Comparison of ENCODE assay signal across 8 cellular contexts in the genomic region with DNA sequence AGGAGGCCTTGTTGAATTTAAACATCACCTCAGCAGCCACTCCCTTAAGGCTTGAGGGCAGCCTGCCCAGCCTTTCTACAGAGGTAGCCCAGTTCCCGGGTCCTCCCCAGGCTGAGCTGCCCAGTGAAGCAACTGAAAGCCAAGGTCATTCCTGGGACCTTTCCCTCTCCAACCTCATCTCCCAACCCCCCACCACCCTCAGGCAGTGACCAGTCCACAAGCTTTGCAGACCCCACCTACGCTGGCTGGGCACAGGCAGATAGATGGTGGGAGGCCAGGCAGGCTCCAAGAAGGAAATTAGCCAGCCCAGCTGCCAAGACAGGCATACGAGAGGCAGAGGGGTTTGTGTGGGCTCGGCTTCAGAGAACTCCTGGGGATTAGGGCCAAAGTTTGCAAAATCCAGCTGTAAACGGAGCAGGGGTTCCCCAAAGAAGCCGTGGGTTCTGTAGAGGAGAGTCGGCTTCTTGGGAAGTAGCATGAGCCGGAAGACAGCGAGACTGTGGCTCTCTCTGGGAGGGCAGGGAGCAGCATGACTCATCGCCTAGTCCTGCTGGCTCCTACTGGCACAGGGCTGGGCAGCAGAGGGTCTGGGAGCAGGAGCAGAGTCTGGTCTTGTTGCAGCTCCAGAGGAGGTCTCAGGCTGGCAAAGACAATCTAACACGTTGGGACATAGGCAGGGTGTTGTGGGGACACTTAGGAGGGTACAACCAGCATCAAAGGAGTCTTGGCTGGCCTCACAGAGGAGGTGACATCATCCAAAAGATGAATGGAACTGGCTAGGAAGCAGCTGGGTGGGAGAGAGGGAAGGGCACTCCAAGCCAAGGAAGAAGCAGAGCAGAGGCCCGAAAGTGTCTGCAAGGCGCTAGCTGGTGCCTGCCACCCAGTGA. TPM values are rescaled to one million over a fixed set of nuclear protein-coding genes. Genes with fewer than 3 reads are reported as not detected.
DNase-seq lines count a peak whose midpoint lies in the region; ATAC-seq and TF ChIP-seq lines count a peak whose summit lies in the region.

No MANE protein-coding gene starts in this region.

- H3K4me1 ChIP-seq in mucosa of descending colon (ENCODE audit: low read depth) (peaks cover 28% of the 10 kb centered on the region), upper lobe of left lung (peaks cover 41 to 56% (median 48%) of the 10 kb centered on the region in 4 donors)

- TF ChIP-seq CTCF in mucosa of descending colon (IDR thresholded peaks at IDR 0.05) (no peak), upper lobe of left lung (IDR thresholded peaks at IDR 0.05) (no peak)

- peak overlapping the region; percentile 99 for H3K27ac ChIP-seq in epithelial cell of prostate
- H3K27ac ChIP-seq in upper lobe of left lung, result peak overlapping the region; percentile 65 to 99 (median 86)

- DNase-seq in activated CD4-positive, alpha-beta T cell treated with anti-CD3 and anti-CD28 coated beads, Interleukin-2, amount 10 ng/mL, durations not matched to agents 7 days and 5 days, result no peak
- DNase-seq in activated CD4-positive, alpha-beta T cell treated with anti-CD3 and anti-CD28 coated beads, Interleukin-2, amount 10 ng/mL, durations not matched to agents 24 days and 14 days, result no peak
- peak; percentile 63 for DNase-seq in SHP77 treated with DMSO at 0.1 percent for 48 hours (lab: John Stamatoyannopoulos, UW)
- DNase-seq in epithelial cell of prostate (ENCODE audit: low read depth, low spot score), result no peak
- peak; percentile 80 to 87 (median 81) for DNase-seq in mucosa of descending colon
- DNase-seq in upper lobe of left lung, result peak in 1 of 2 donors; percentile 86
- no peak for DNase-seq in SK-N-DZ (ENCODE audit: low spot score)

- no peaks in the 10 kb centered on the region for H3K27me3 Mint-ChIP-seq in activated CD4-positive, alpha-beta T cell treated with anti-CD3 and anti-CD28 coated beads, Interleukin-2, amount 10 ng/mL, durations not matched to agents 7 days and 5 days
- H3K27me3 Mint-ChIP-seq in activated CD4-positive, alpha-beta T cell treated with anti-CD3 and anti-CD28 coated beads, Interleukin-2, amount 10 ng/mL, durations not matched to agents 24 days and 14 days, result no peaks in the 10 kb centered on the region

- H3K9me3 ChIP-seq in mucosa of descending colon (no peaks in the 10 kb centered on the region), upper lobe of left lung (no peaks in the 10 kb centered on the region)

- no peaks in the 10 kb centered on the region for H3K9me3 Mint-ChIP-seq in activated CD4-positive, alpha-beta T cell treated with anti-CD3 and anti-CD28 coated beads, Interleukin-2, amount 10 ng/mL, durations not matched to agents 7 days and 5 days
- H3K9me3 Mint-ChIP-seq in activated CD4-positive, alpha-beta T cell treated with anti-CD3 and anti-CD28 coated beads, Interleukin-2, amount 10 ng/mL, durations not matched to agents 24 days and 14 days, result no peaks in the 10 kb centered on the region

- H3K4me1 Mint-ChIP-seq in activated CD4-positive, alpha-beta T cell treated with anti-CD3 and anti-CD28 coated beads, Interleukin-2, amount 10 ng/mL, durations not matched to agents 7 days and 5 days, result peaks cover 44% of the 10 kb centered on the region
- H3K4me1 Mint-ChIP-seq in activated CD4-positive, alpha-beta T cell treated with anti-CD3 and anti-CD28 coated beads, Interleukin-2, amount 10 ng/mL, durations not matched to agents 24 days and 14 days, result peaks cover 34% of the 10 kb centered on the region

- no peaks in the 10 kb centered on the region for H3K27me3 ChIP-seq in upper lobe of left lung

- TF ChIP-seq POLR2A in upper lobe of left lung (IDR thresholded peaks at IDR 0.05), result peak in 1 of 4 donors; percentile 46

- H3K27ac Mint-ChIP-seq in activated CD4-positive, alpha-beta T cell treated with anti-CD3 and anti-CD28 coated beads, Interleukin-2, amount 10 ng/mL, durations not matched to agents 7 days and 5 days, result peak overlapping the region; percentile 83
- no peak overlapping the region for H3K27ac Mint-ChIP-seq in activated CD4-positive, alpha-beta T cell treated with anti-CD3 and anti-CD28 coated beads, Interleukin-2, amount 10 ng/mL, durations not matched to agents 24 days and 14 days

- 29 to 34% methylated on average over 10 to 11 of the region's 13 CpGs for WGBS in upper lobe of left lung, 2 donors

- H3K36me3 ChIP-seq in mucosa of descending colon (ENCODE audit: low read depth) (no peaks in the 10 kb centered on the region), upper lobe of left lung (peaks cover 0 to 10% (median 4%) of the 10 kb centered on the region in 4 donors)

- TF ChIP-seq EP300 in upper lobe of left lung (IDR thresholded peaks at IDR 0.05), result no peak

- ATAC-seq in mucosa of descending colon (peak; percentile 68), upper lobe of left lung (ENCODE audit: low FRiP score in 2 of 2) (peak; percentile 79 to 85), GM18868 (IDR thresholded peaks at IDR 0.05; ENCODE audit: unreplicated experiment) (no peak)

- CTCF ChIA-PET in activated CD4-positive, alpha-beta T cell treated with anti-CD3 and anti-CD28 coated beads, Interleukin-2, amount 10 ng/mL, durations not matched to agents 7 days and 5 days (lab: Charles Lee), result interaction anchor here (0.6 to 1.2 kb wide), 3 partner anchors 7 to 91 kb away, joined by 3 to 5 read pairs (median 3); no protein-coding TSS in a partner anchor

- POLR2A ChIA-PET in activated CD4-positive, alpha-beta T cell treated with anti-CD3 and anti-CD28 coated beads, Interleukin-2, amount 10 ng/mL, durations not matched to agents 7 days and 5 days (lab: Charles Lee), result no interaction called here

- H3K36me3 Mint-ChIP-seq in activated CD4-positive, alpha-beta T cell treated with anti-CD3 and anti-CD28 coated beads, Interleukin-2, amount 10 ng/mL, durations not matched to agents 7 days and 5 days (ENCODE audit: low read depth), result peaks cover 19% of the 10 kb centered on the region
- H3K36me3 Mint-ChIP-seq in activated CD4-positive, alpha-beta T cell treated with anti-CD3 and anti-CD28 coated beads, Interleukin-2, amount 10 ng/mL, durations not matched to agents 24 days and 14 days (ENCODE audit: low read depth), result peaks cover 18% of the 10 kb centered on the region

- H3K4me3 ChIP-seq in mucosa of descending colon (no peak overlapping the region), upper lobe of left lung (peak overlapping the region in 2 of 4 donors; percentile 16 to 27)

- intact Hi-C loops in activated CD4-positive, alpha-beta T cell treated with anti-CD3 and anti-CD28 coated beads, Interleukin-2, amount 10 ng/mL, durations not matched to agents 24 days and 14 days (cut with micrococcal nuclease), result loop anchor here (10.0 kb wide), 1 partner anchor 1383 kb away; the partner anchor contains the start of gene RRAGC
- intact Hi-C loops in mucosa of descending colon (cut with DNase I, micrococcal nuclease), result no loop called here

- H3K4me3 Mint-ChIP-seq in activated CD4-positive, alpha-beta T cell treated with anti-CD3 and anti-CD28 coated beads, Interleukin-2, amount 10 ng/mL, durations not matched to agents 7 days and 5 days, result no peak overlapping the region
- no peak overlapping the region for H3K4me3 Mint-ChIP-seq in activated CD4-positive, alpha-beta T cell treated with anti-CD3 and anti-CD28 coated beads, Interleukin-2, amount 10 ng/mL, durations not matched to agents 24 days and 14 days

RNA-seq across cellular contexts. Expression of gene ZC3H12A, which starts 2.8 kb away (rescaled TPM):
- total RNA-seq in activated CD4-positive, alpha-beta T cell treated with anti-CD3 and anti-CD28 coated beads, Interleukin-2, amount 10 ng/mL, durations not matched to agents 7 days and 5 days, result 10 to 100 TPM; 16.8 to 21.9 TPM
- 39.3 and 40.4 TPM in 2 replicates for total RNA-seq in activated CD4-positive, alpha-beta T cell treated with anti-CD3 and anti-CD28 coated beads, Interleukin-2, amount 10 ng/mL, durations not matched to agents 24 days and 14 days
- 10 to 100 TPM; 25.6 to 42.4 (median 25.9) TPM for total RNA-seq in mucosa of descending colon
- 10 to 100 TPM; 17.6 to 55.5 (median 26.2) TPM for total RNA-seq in upper lobe of left lung
- polyA plus RNA-seq in SK-N-DZ (2014; cell fraction: cytosol; rRNA removed), result 0.95 and 1.2 TPM in 2 replicates
- polyA plus RNA-seq in SK-N-DZ (2014; cell fraction: nucleus; rRNA removed), result 1.9 and 2.5 TPM in 2 replicates

RNA-seq across cellular contexts. Expression of gene MEAF6, which starts 43.0 kb away (rescaled TPM):
- 10 to 100 TPM; 68.8 to 75.6 TPM for total RNA-seq in activated CD4-positive, alpha-beta T cell treated with anti-CD3 and anti-CD28 coated beads, Interleukin-2, amount 10 ng/mL, durations not matched to agents 7 days and 5 days
- total RNA-seq in activated CD4-positive, alpha-beta T cell treated with anti-CD3 and anti-CD28 coated beads, Interleukin-2, amount 10 ng/mL, durations not matched to agents 24 days and 14 days, result 94.4 and 95.6 TPM in 2 replicates
- total RNA-seq in mucosa of descending colon (10 to 100 TPM; 30.2 to 59.5 (median 35.4) TPM), upper lobe of left lung (100 to 1,000 TPM in 2 of 6 donors, 10 to 100 TPM in 4; 59.9 to 131 (median 75.1) TPM)
- polyA plus RNA-seq in SK-N-DZ (2014; cell fraction: cytosol; rRNA removed), result 105 and 117 TPM in 2 replicates
- 63.0 and 96.6 TPM in 2 replicates for polyA plus RNA-seq in SK-N-DZ (2014; cell fraction: nucleus; rRNA removed)

Comparison
In these comparisons a context has a peak if more than half of its experiments do, and no peak if none do; other contexts are left out.
1. DNase-seq: peak in SHP77 treated with DMSO at 0.1 percent for 48 hours (single experiment) and mucosa of descending colon (3 of 3); none in activated CD4-positive, alpha-beta T cell treated with anti-CD3 and anti-CD28 coated beads, Interleukin-2, amount 10 ng/mL, durations not matched to agents 7 days and 5 days (single experiment), activated CD4-positive, alpha-beta T cell treated with anti-CD3 and anti-CD28 coated beads, Interleukin-2, amount 10 ng/mL, durations not matched to agents 24 days and 14 days (single experiment), epithelial cell of prostate (single experiment) and SK-N-DZ (single experiment).